ENCODE assay signal across 15 cellular contexts in genomic region chr10:86064931-86065662, GRCh38.
DNase-seq lines count a peak whose midpoint lies in the region; ATAC-seq and TF ChIP-seq lines count a peak whose summit lies in the region.
"Had no signal": no experiment of that assay in that cellular context is flagged by ENCODE, and none has a peak within 500 bp of the region (broad histone marks: within the 10 kb centered on the region; RNA-seq: fewer than 3 reads in every experiment).

No MANE protein-coding gene starts in this region.

- H3K27ac ChIP-seq in sigmoid colon (no peak overlapping the region), psoas muscle (no peak overlapping the region)

- TF ChIP-seq EP300 in sigmoid colon (IDR thresholded peaks at IDR 0.05): no peak

- no peaks in the 10 kb centered on the region for H3K36me3 ChIP-seq in sigmoid colon
- no peaks in the 10 kb centered on the region for H3K36me3 ChIP-seq in psoas muscle (ENCODE audit: insufficient read depth in 1 of 2, low read depth in 1 of 2)

- no peak overlapping the region for H3K4me3 ChIP-seq in sigmoid colon
- no peak overlapping the region for H3K4me3 ChIP-seq in psoas muscle
- H3K4me3 ChIP-seq: GM12878, GM23338 had no signal

- no peak overlapping the region for H3K27ac Mint-ChIP-seq in T-helper 17 cell
- no peak overlapping the region for H3K27ac Mint-ChIP-seq in chondrocyte (ENCODE audit: unreplicated experiment)
- H3K27ac Mint-ChIP-seq: B cell; CD4-positive, alpha-beta T cell; GM23338; H9 had no signal

- DNase-seq in T-helper 17 cell (no peak), chondrocyte (ENCODE audit: low spot score) (peak; percentile 54), left lobe of liver (ENCODE audit: low spot score) (peak; percentile 6), sigmoid colon (peak; percentile 49), psoas muscle (no peak), GDM1 (lab: John Stamatoyannopoulos, UW) (no peak)
- DNase-seq: C1 segment of cervical spinal cord; Calu3; CD4-positive, alpha-beta T cell; DMS 273 treated with DMSO at 0.1 percent for 48 hours; H9 had no signal

- H3K9me3 Mint-ChIP-seq in chondrocyte (ENCODE audit: low read depth): no peaks in the 10 kb centered on the region
- H3K9me3 Mint-ChIP-seq: CD4-positive, alpha-beta T cell; H9 had no signal

- H3K27me3 ChIP-seq in sigmoid colon (no peaks in the 10 kb centered on the region), psoas muscle (ENCODE audit: insufficient read depth in 3 of 3, low read length in 2 of 3) (peaks cover 0 to 2% (median 0%) of the 10 kb centered on the region in 3 donors)

- intact Hi-C loops in sigmoid colon (cut with DNase I): no loop called here
- intact Hi-C loops in psoas muscle (cut with DNase I): no loop called here

- no peak for ATAC-seq in T-helper 17 cell
- ATAC-seq in left lobe of liver: no peak
- ATAC-seq in psoas muscle: no peak
- ATAC-seq in HG03139 (IDR thresholded peaks at IDR 0.05; ENCODE audit: unreplicated experiment): no peak
- ATAC-seq: GM12878, GM23338 had no signal

- no peaks in the 10 kb centered on the region for H3K9me3 ChIP-seq in T-helper 17 cell (ENCODE audit: control insufficient read depth, low read length, poor library complexity, severe bottlenecking)
- H3K9me3 ChIP-seq in sigmoid colon: no peaks in the 10 kb centered on the region
- no peaks in the 10 kb centered on the region for H3K9me3 ChIP-seq in psoas muscle

- H3K4me1 Mint-ChIP-seq in T-helper 17 cell (no peaks in the 10 kb centered on the region), chondrocyte (ENCODE audit: low read depth) (no peaks in the 10 kb centered on the region)
- H3K4me1 Mint-ChIP-seq: B cell had no signal

- peak overlapping the region; percentile 16 for H3K4me3 Mint-ChIP-seq in T-helper 17 cell
- no peak overlapping the region for H3K4me3 Mint-ChIP-seq in chondrocyte (ENCODE audit: unreplicated experiment)
- H3K4me3 Mint-ChIP-seq: B cell; CD4-positive, alpha-beta T cell; GM23338; H9 had no signal

- H3K27me3 Mint-ChIP-seq in T-helper 17 cell (peaks cover 37% of the 10 kb centered on the region), chondrocyte (ENCODE audit: low read depth) (peaks cover 4% of the 10 kb centered on the region)
- H3K27me3 Mint-ChIP-seq: CD4-positive, alpha-beta T cell had no signal

- TF ChIP-seq CTCF in chondrocyte (IDR thresholded peaks at IDR 0.05) (no peak), sigmoid colon (IDR thresholded peaks at IDR 0.05) (no peak), psoas muscle (IDR thresholded peaks at IDR 0.05) (no peak)

- 74 to 84% methylated on average over 5 of the region's 5 CpGs for WGBS in sigmoid colon, 2 donors
- WGBS in psoas muscle, 3 donors: 52 to 58% (median 54%) methylated on average over 5 of the region's 5 CpGs

- H3K4me1 ChIP-seq in sigmoid colon (no peaks in the 10 kb centered on the region), psoas muscle (no peaks in the 10 kb centered on the region)

- H3K36me3 Mint-ChIP-seq in T-helper 17 cell (ENCODE audit: low read depth): no peaks in the 10 kb centered on the region
- H3K36me3 Mint-ChIP-seq in chondrocyte (ENCODE audit: low read depth): no peaks in the 10 kb centered on the region

- no peak for TF ChIP-seq POLR2A in sigmoid colon (IDR thresholded peaks at IDR 0.05)

Comparison
In these comparisons a context has a peak if more than half of its experiments do, and no peak if none do; other contexts are left out.
1. DNase-seq: peak in chondrocyte (single experiment), left lobe of liver (single experiment) and sigmoid colon (single experiment); none in T-helper 17 cell (0 of 3), psoas muscle (0 of 2) and GDM1 (single experiment).